Comparison of ENCODE assay signal across 2 cellular contexts in genomic region chr17:18139949-18140348, GRCh38.
TF ChIP-seq lines count a peak whose summit lies in the region.

No MANE protein-coding gene starts in this region.

TF ChIP-seq in A549, 52 proteins besides CTCF, POLR2A, EP300 and RAD21:
- TF ChIP-seq HOXB13 (CRISPR knock-in tag; IDR thresholded peaks at IDR 0.05; ENCODE audit: low read depth) (no peak), NR3C1 (IDR thresholded peaks at IDR 0.05) (no peak)

TF ChIP-seq in SK-N-SH, 30 proteins besides CTCF, POLR2A, EP300 and RAD21:
- TF ChIP-seq JUND (IDR thresholded peaks at IDR 0.05) (no peak), USF2 (IDR thresholded peaks at IDR 0.05; ENCODE audit: borderline replicate concordance, low read depth, low read length) (no peak), NRF1 (IDR thresholded peaks at IDR 0.05; ENCODE audit: low read depth, low read length) (no peak), GATA2 (CRISPR knock-in tag; IDR thresholded peaks at IDR 0.05) (no peak), GABPA (IDR thresholded peaks at IDR 0.05; ENCODE audit: low read depth) (no peak), SMC3 (IDR thresholded peaks at IDR 0.05; ENCODE audit: low read depth, low read length) (no peak), RCOR1 (IDR thresholded peaks at IDR 0.05; ENCODE audit: low read length) (no peak), FOXJ3 (CRISPR knock-in tag; IDR thresholded peaks at IDR 0.05) (no peak), POLR2AphosphoS5 (IDR thresholded peaks at IDR 0.05; ENCODE audit: low read depth, low read length) (no peak), YY1 (IDR thresholded peaks at IDR 0.05; ENCODE audit: low read depth) (no peak), USF1 (IDR thresholded peaks at IDR 0.05; ENCODE audit: borderline replicate concordance, low read depth) (no peak), MEF2A (IDR thresholded peaks at IDR 0.05; ENCODE audit: borderline replicate concordance, low read depth) (no peak), TAF1 (IDR thresholded peaks at IDR 0.05; ENCODE audit: borderline replicate concordance, low read depth, low read length) (no peak), TCF12 (IDR thresholded peaks at IDR 0.05) (no peak), RXRA (IDR thresholded peaks at IDR 0.05; ENCODE audit: borderline replicate concordance, low read depth) (no peak), IRF3 (IDR thresholded peaks at IDR 0.05; ENCODE audit: low read depth, low read length) (no peak), MXI1 (IDR thresholded peaks at IDR 0.05; ENCODE audit: low read depth, low read length) (no peak), EZH2phosphoT487 (IDR thresholded peaks at IDR 0.05; ENCODE audit: borderline replicate concordance, low read depth) (no peak)
TF ChIP-seq in SK-N-SH: peak in this region for 0.
